21 cellular contexts compared by ENCODE assay signal in genomic region chr7:20183086-20183485, GRCh38. TPM values are rescaled to one million over a fixed set of nuclear protein-coding genes. Genes with fewer than 3 reads are reported as not detected.
DNase-seq lines count a peak whose midpoint lies in the region; ATAC-seq, FAIRE-seq and TF ChIP-seq lines count a peak whose summit lies in the region.
"Had no signal": no experiment of that assay in that cellular context is flagged by ENCODE, and none has a peak within 500 bp of the region (broad histone marks: within the 10 kb centered on the region; RNA-seq: fewer than 3 reads in every experiment).

No MANE protein-coding gene starts in this region.

- H3K9me1 ChIP-seq in K562 (ENCODE audit: control insufficient read depth, insufficient read depth, low read length), result no peaks in the 10 kb centered on the region

- peaks cover 6% of the 10 kb centered on the region for H3K9me3 Mint-ChIP-seq in stimulated activated memory B cell treated with anti-CD40 and anti-IgM and Interleukin-4, amounts not matched to agents 10 μg/mL and 1 μg/mL and 100 μg/mL, for 72 hours
- H3K9me3 Mint-ChIP-seq: H9 had no signal

- in situ Hi-C loops in K562 (cut with MboI), result no loop called here

- H3K27ac Mint-ChIP-seq in stimulated activated memory B cell treated with anti-CD40 and anti-IgM and Interleukin-4, amounts not matched to agents 10 μg/mL and 1 μg/mL and 100 μg/mL, for 72 hours, result peak overlapping the region; percentile 30
- H3K27ac Mint-ChIP-seq: B cell; CD4-positive, CD25-positive, alpha-beta regulatory T cell; CD8-positive, alpha-beta memory T cell had no signal

- POLR2A ChIA-PET in K562 (lab: Yijun Ruan, JAX), result interaction anchor here (0.6 to 1.7 kb wide), 2 partner anchors 16 to 1969 kb away, joined by 3 to 4 read pairs; no protein-coding TSS in a partner anchor

- H3K36me3 Mint-ChIP-seq in stimulated activated memory B cell treated with anti-CD40 and anti-IgM and Interleukin-4, amounts not matched to agents 10 μg/mL and 1 μg/mL and 100 μg/mL, for 72 hours, result peaks cover 28% of the 10 kb centered on the region
- H3K36me3 Mint-ChIP-seq: CD4-positive, CD25-positive, alpha-beta regulatory T cell; CD8-positive, alpha-beta memory T cell had no signal

- H3K9me3 ChIP-seq in K562 (replicated peaks; ENCODE audit: control insufficient read depth, insufficient read depth, low read depth, low read length) (no peaks in the 10 kb centered on the region), BE2C (no peaks in the 10 kb centered on the region)

- CTCF ChIA-PET in K562 (lab: Yijun Ruan, JAX; ENCODE audit: low intra/inter-chr PET ratio), result no interaction called here

- TF ChIP-seq POLR2A in K562 (conservative IDR thresholded peaks at IDR 0.05) (no peak), H54 (IDR thresholded peaks at IDR 0.05; ENCODE audit: low read depth, low read length) (no peak)

- no peak for TF ChIP-seq RAD21 in K562 (CRISPR knock-in tag; conservative IDR thresholded peaks at IDR 0.05 in 1 of 2, IDR thresholded peaks at IDR 0.05 in 1 of 2)

- no peak for TF ChIP-seq CTCF in K562 (IDR thresholded peaks at IDR 0.05 in 2 of 3, conservative IDR thresholded peaks at IDR 0.05 in 1 of 3; ENCODE audit: insufficient read depth in 2 of 3, low read depth in 1 of 3, low read length in 3 of 3)
- TF ChIP-seq CTCF in BE2C (IDR thresholded peaks at IDR 0.05; ENCODE audit: low read depth, low read length), result no peak

- DNase-seq in GM18507 (ENCODE audit: extremely low spot score, insufficient read length, low read depth), result no peak
- DNase-seq in K562 (ENCODE audit: extremely low read depth in 1 of 4, low spot score in 3 of 4), result no peak
- peak; percentile 56 for DNase-seq in fibroblast of peridontal ligament (ENCODE audit: extremely low read depth)
- no peak for DNase-seq in H54 (ENCODE audit: insufficient read length, low spot score)
- DNase-seq in activated naive CD4-positive, alpha-beta T cell (lab: John Stamatoyannopoulos, UW), result no peak
- DNase-seq in BE2C, result no peak
- DNase-seq: ACHN; C1 segment of cervical spinal cord; CD4-positive, CD25-positive, alpha-beta regulatory T cell; CD8-positive, alpha-beta memory T cell; COR-L47; GOT3; H9 had no signal

- WGBS in K562 (ENCODE audit: insufficient coverage, low coverage, missing lambda C conversion rate), result 47% methylated on average over 4 of the region's 4 CpGs

- H3K4me1 Mint-ChIP-seq in stimulated activated memory B cell treated with anti-CD40 and anti-IgM and Interleukin-4, amounts not matched to agents 10 μg/mL and 1 μg/mL and 100 μg/mL, for 72 hours, result peaks cover 10% of the 10 kb centered on the region
- H3K4me1 Mint-ChIP-seq: CD4-positive, CD25-positive, alpha-beta regulatory T cell; CD8-positive, alpha-beta memory T cell; H9 had no signal

- BruUV-seq in K562 (replicated peaks; lab: Mats Ljungman, UMichigan), result no TSS peak

- no peak overlapping the region for H3K4me3 ChIP-seq in K562
- H3K4me3 ChIP-seq in BE2C (ENCODE audit: low read depth, low read length), result no peak overlapping the region

- H3K27ac ChIP-seq in K562 (ENCODE audit: extremely low read depth, low read depth, low read length), result no peak overlapping the region
- H3K27ac ChIP-seq: KMS-11 had no signal

- peak; percentile 52; the same call in 2 of the 3 replicates for ATAC-seq in K562
- no peak for ATAC-seq in stimulated activated memory B cell treated with anti-CD40 and anti-IgM and Interleukin-4, amounts not matched to agents 10 μg/mL and 1 μg/mL and 100 μg/mL, for 72 hours
- no peak for ATAC-seq in HG03565 (IDR thresholded peaks at IDR 0.05; ENCODE audit: unreplicated experiment)

- no peak overlapping the region for H2AFZ ChIP-seq in K562 (ENCODE audit: low read depth, low read length)

- H3K27me3 ChIP-seq in K562 (ENCODE audit: control insufficient read depth in 2 of 2, insufficient read depth in 2 of 2, low read length in 2 of 2) (no peaks in the 10 kb centered on the region), BE2C (no peaks in the 10 kb centered on the region)

- H3K27me3 Mint-ChIP-seq in stimulated activated memory B cell treated with anti-CD40 and anti-IgM and Interleukin-4, amounts not matched to agents 10 μg/mL and 1 μg/mL and 100 μg/mL, for 72 hours, result no peaks in the 10 kb centered on the region
- H3K27me3 Mint-ChIP-seq: B cell; CD4-positive, CD25-positive, alpha-beta regulatory T cell; CD8-positive, alpha-beta memory T cell had no signal

- intact Hi-C loops in K562 (cut with micrococcal nuclease), result no loop called here

- H4K20me1 ChIP-seq in K562 (replicated peaks; ENCODE audit: control insufficient read depth, insufficient read depth, low read length), result no peaks in the 10 kb centered on the region

- H3K4me1 ChIP-seq in K562 (replicated peaks in 1 of 2; ENCODE audit: control insufficient read depth in 2 of 2, insufficient read depth in 2 of 2, low read length in 2 of 2) (no peaks in the 10 kb centered on the region), BE2C (no peaks in the 10 kb centered on the region)

- H3K79me2 ChIP-seq in K562 (ENCODE audit: control insufficient read depth, insufficient read depth, low read length), result peaks cover 12% of the 10 kb centered on the region

- no peak overlapping the region for H3K9ac ChIP-seq in K562 (ENCODE audit: insufficient read depth in 1 of 2, low read depth in 2 of 2, low read length in 2 of 2)
- H3K9ac ChIP-seq: KMS-11 had no signal

- no peak for TF ChIP-seq EP300 in K562 (IDR thresholded peaks at IDR 0.05; ENCODE audit: low read length)

- no peak overlapping the region for H3K4me2 ChIP-seq in K562 (ENCODE audit: insufficient read depth, low read length)
- H3K4me2 ChIP-seq: KMS-11 had no signal

- FAIRE-seq in GM18507 (lab: Jason Lieb, UNC), result peak; percentile 12
- no peak for FAIRE-seq in K562 (lab: Jason Lieb, UNC)
- FAIRE-seq in H54 (lab: Jason Lieb, UNC), result no peak
- FAIRE-seq: A204.1, D721Med, G401.6, GM12892 had no signal

- no peak overlapping the region for H3K4me3 Mint-ChIP-seq in stimulated activated memory B cell treated with anti-CD40 and anti-IgM and Interleukin-4, amounts not matched to agents 10 μg/mL and 1 μg/mL and 100 μg/mL, for 72 hours
- H3K4me3 Mint-ChIP-seq: B cell; CD4-positive, CD25-positive, alpha-beta regulatory T cell; CD8-positive, alpha-beta memory T cell; H9 had no signal

- peaks cover 6% of the 10 kb centered on the region; the same call in 2 of the 3 replicates for H3K36me3 ChIP-seq in K562 (ENCODE audit: control insufficient read depth, insufficient read depth, low read length)
- H3K36me3 ChIP-seq in BE2C, result no peaks in the 10 kb centered on the region

TF ChIP-seq in K562, 482 proteins besides CTCF, POLR2A, EP300 and RAD21 (continues in another document):
- TF ChIP-seq NR2C1 (IDR thresholded peaks at IDR 0.05) (no peak), NR2C1 (tag; IDR thresholded peaks at IDR 0.05) (no peak), ZNF354B (CRISPR knock-in tag; IDR thresholded peaks at IDR 0.05) (no peak), CC2D1A (IDR thresholded peaks at IDR 0.05) (no peak), GATAD2B (IDR thresholded peaks at IDR 0.05; ENCODE audit: borderline replicate concordance) (no peak), HNRNPLL (IDR thresholded peaks at IDR 0.05; ENCODE audit: low read depth, low read length, poor library complexity, severe bottlenecking) (no peak), JUND (IDR thresholded peaks at IDR 0.05; ENCODE audit: borderline replicate concordance, low read depth, low read length) (no peak), JUND (tag; IDR thresholded peaks at IDR 0.05; ENCODE audit: borderline replicate concordance, low read depth, low read length) (no peak), HDAC8 (tag; IDR thresholded peaks at IDR 0.05) (no peak)
- TF ChIP-seq, protein P1, sequence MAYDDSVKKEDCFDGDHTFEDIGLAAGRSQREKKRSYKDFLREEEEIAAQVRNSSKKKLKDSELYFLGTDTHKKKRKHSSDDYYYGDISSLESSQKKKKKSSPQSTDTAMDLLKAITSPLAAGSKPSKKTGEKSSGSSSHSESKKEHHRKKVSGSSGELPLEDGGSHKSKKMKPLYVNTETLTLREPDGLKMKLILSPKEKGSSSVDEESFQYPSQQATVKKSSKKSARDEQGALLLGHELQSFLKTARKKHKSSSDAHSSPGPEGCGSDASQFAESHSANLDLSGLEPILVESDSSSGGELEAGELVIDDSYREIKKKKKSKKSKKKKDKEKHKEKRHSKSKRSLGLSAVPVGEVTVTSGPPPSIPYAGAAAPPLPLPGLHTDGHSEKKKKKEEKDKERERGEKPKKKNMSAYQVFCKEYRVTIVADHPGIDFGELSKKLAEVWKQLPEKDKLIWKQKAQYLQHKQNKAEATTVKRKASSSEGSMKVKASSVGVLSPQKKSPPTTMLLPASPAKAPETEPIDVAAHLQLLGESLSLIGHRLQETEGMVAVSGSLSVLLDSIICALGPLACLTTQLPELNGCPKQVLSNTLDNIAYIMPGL (CRISPR knock-in tag; IDR thresholded peaks at IDR 0.05), result no peak

RNA-seq across cellular contexts. Expression of gene MACC1, which starts 34.1 kb away (rescaled TPM):
- 22.2 and 81.4 TPM in 2 replicates for total RNA-seq in K562 (2011; cell fraction: chromatin; rRNA removed; ENCODE audit: low replicate concordance)
- total RNA-seq in K562 (2011; cell fraction: nucleolus; rRNA removed), result 6.7 and 10.3 TPM in 2 replicates
- 21.9 and 60.5 TPM in 2 replicates for total RNA-seq in K562 (2011; cell fraction: nucleoplasm; rRNA removed)
- total RNA-seq in K562 (2014; rRNA removed) (10.4 and 12.6 TPM in 2 replicates), K562 (2014; rRNA removed; fragmentation: Illumina TruSeq; extraction: Trizol) (30.2 and 36.7 TPM in 2 replicates), K562 (2015; rRNA removed; fragmentation: Illumina TruSeq; extraction: Trizol) (16.7 and 17.8 TPM in 2 replicates), K562 (2021) (16.1 and 20.4 TPM in 2 replicates)
- polyA plus RNA-seq in K562 (2011; rRNA removed) (5.1 and 12.7 TPM in 2 replicates), K562 (2014; fragmentation: Illumina TruSeq; extraction: Trizol) (9.1 and 9.6 TPM in 2 replicates), K562 (2014; fragmentation: Nextera tagmentation; extraction: Ambion mirVana) (1 to 10 TPM; 7.5 to 8.6 TPM), K562 (2014; rRNA removed) (4.4 and 5.9 TPM in 2 replicates)
- 1.9 and 2.4 TPM in 2 replicates for polyA plus RNA-seq in K562 (2011; cell fraction: cytosol; rRNA removed)
- 4.5 and 6.4 TPM in 2 replicates for polyA plus RNA-seq in K562 (2011; cell fraction: nucleus; rRNA removed)
- 5.6 and 6.9 TPM in 2 replicates for polyA plus RNA-seq in K562 (2012)
- 25.1 and 40.4 TPM in 2 replicates for polyA minus RNA-seq in K562 (2011; rRNA and poly(A)+ RNA removed)
- 9.4 and 19.5 TPM in 2 replicates for polyA minus RNA-seq in K562 (2011; cell fraction: cytosol; rRNA and poly(A)+ RNA removed)
- 13.6 and 17.3 TPM in 2 replicates for polyA minus RNA-seq in K562 (2011; cell fraction: nucleus; rRNA and poly(A)+ RNA removed)
- polyA plus RNA-seq in BE2C (2012; ENCODE audit: insufficient read depth, insufficient read length, low read depth), result 0.14 TPM
